In the genomic region with DNA sequence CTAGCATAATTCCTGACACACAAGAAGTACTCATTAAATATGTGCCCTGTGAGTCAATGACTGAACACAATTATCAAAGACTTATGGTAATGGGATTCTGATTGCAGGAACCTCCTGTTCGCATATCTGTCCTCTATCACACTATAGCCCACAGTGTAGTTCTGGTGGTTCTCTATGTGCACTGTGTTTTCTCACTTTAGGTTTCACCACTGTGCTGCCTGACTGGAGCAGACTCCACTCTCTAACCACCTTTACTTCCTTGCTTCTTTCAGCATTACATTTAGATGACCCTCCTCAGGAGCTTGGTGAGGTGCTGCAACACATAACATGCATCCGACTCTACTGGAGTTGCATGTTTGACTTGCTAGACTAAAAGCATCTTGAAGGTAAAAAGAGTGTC, we compare ENCODE assay signal across 31 cellular contexts.
"Had no signal": no experiment of that assay in that cellular context is flagged by ENCODE, and none has a peak within 500 bp of the region (broad histone marks: within the 10 kb centered on the region; RNA-seq: fewer than 3 reads in every experiment).

No MANE protein-coding gene starts in this region.

- H3K4me3 ChIP-seq: PC-9, SJCRH30, SK-N-MC had no signal

- H3K4me3 Mint-ChIP-seq: T-cell had no signal

- H3K4me1 ChIP-seq: SJCRH30 had no signal

- H2AFZ ChIP-seq: PC-9 had no signal

- H3K27ac Mint-ChIP-seq: T-cell had no signal

- H3K9ac ChIP-seq: KMS-11 had no signal

- ATAC-seq: Panc1, Right ventricle myocardium inferior, SK-N-SH treated with all-trans-retinoic acid at 6 μM for 48 hours, T-cell had no signal

- H3K27me3 ChIP-seq: SJCRH30 had no signal

- H3K4me2 ChIP-seq: KMS-11, PC-9 had no signal

- H3K27me3 Mint-ChIP-seq: T-cell had no signal

- H3K27ac ChIP-seq: KMS-11, PC-9, RWPE1, SJCRH30, SK-N-MC had no signal

- H3K36me3 Mint-ChIP-seq: T-cell had no signal

- H3K36me3 ChIP-seq: SJCRH30 had no signal

- H3K4me1 Mint-ChIP-seq: T-cell had no signal

- DNase-seq: Karpas-422, NCI-H1048, NCI-H1092 treated with DMSO at 0.1 percent for 48 hours, NCI-H1105 treated with DMSO at 0.1 percent for 48 hours, NCI-H1417, NCI-H1436, NCI-H146, NCI-H1694, NCI-H187, NCI-H1930, NCI-H2029 treated with DMSO at 0.1 percent for 48 hours, NCI-H2081 treated with DMSO at 0.1 percent for 48 hours, NCI-H2107, NCI-H2171, NCI-H226, NCI-H446 treated with DMSO at 0.1 percent for 48 hours, NCI-H510A, NCI-H526, NCI-H69, NCI-H748 treated with DMSO at 0.1 percent for 48 hours, PC-9, SHP77, SIG-M5, SJCRH30, T-cell had no signal

- H3K9me3 ChIP-seq: SJCRH30 had no signal
